In the genomic region with DNA sequence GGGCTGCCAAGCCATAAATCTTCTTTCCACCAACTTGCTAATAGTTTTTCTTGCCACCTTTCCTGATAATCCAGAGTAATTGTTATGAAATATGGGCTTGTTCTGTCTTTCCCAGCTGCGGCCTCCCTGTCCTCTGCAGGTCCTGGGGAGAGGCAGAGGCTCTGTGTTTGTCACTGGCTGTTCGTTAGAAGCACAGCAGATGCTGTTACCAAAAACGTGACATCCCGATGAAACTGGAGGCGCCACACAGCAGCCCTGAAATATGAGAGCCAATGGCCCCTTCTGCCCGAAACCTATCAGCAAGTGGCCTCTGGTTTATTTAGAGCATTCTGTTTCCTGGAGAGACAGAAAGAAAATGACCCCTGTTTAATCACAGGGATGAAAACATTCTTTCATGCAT, we compare ENCODE assay signal across 21 cellular contexts.
"Had no signal": no experiment of that assay in that cellular context is flagged by ENCODE, and none has a peak within 500 bp of the region (broad histone marks: within the 10 kb centered on the region; RNA-seq: fewer than 3 reads in every experiment).

No MANE protein-coding gene starts in this region.

- H3K4me3 Mint-ChIP-seq: naive thymus-derived CD8-positive, alpha-beta T cell; neural progenitor cell had no signal

- H3K36me3 ChIP-seq: neural progenitor cell, pancreas, suprapubic skin, thyroid gland, upper lobe of left lung, uterus had no signal

- H3K27ac ChIP-seq: dorsolateral prefrontal cortex, hepatocyte, neural progenitor cell, pancreas, suprapubic skin, thyroid gland, upper lobe of left lung, uterus had no signal

- H3K4me1 Mint-ChIP-seq: naive thymus-derived CD8-positive, alpha-beta T cell; neural progenitor cell had no signal

- H3K9me3 Mint-ChIP-seq: naive thymus-derived CD8-positive, alpha-beta T cell; neural progenitor cell had no signal

- DNase-seq: cortex of kidney; dorsolateral prefrontal cortex; effector CD8-positive, alpha-beta T cell; foreskin melanocyte; head of caudate nucleus; left colon; mammary epithelial cell; naive thymus-derived CD8-positive, alpha-beta T cell; nucleus accumbens; pancreas; right cardiac atrium; stimulated activated CD4-positive, alpha-beta T cell treated with anti-CD3 and anti-CD28 coated beads, Interleukin-2, amount 100 ng/mL, for 48 hours; stimulated activated naive CD8-positive, alpha-beta T cell treated with anti-CD3 and anti-CD28 coated beads, Interleukin-15, Interleukin-2, amounts not matched to agents 100 U/mL and 50 U/mL, for 24 hours; thyroid gland; upper lobe of left lung; uterus had no signal

- H3K27ac Mint-ChIP-seq: neural progenitor cell, progenitor cell of endocrine pancreas had no signal

- H3K36me3 Mint-ChIP-seq: naive thymus-derived CD8-positive, alpha-beta T cell; neural progenitor cell had no signal

- H3K27me3 ChIP-seq: hepatocyte, neural progenitor cell, pancreas, thyroid gland, upper lobe of left lung, uterus had no signal

- H3K4me3 ChIP-seq: dorsolateral prefrontal cortex, hepatocyte, neural progenitor cell, pancreas, smooth muscle cell, suprapubic skin, thyroid gland, upper lobe of left lung, uterus had no signal

- H3K9me3 ChIP-seq: pancreas, suprapubic skin, thyroid gland, upper lobe of left lung, uterus had no signal
